Comparison of ENCODE assay signal across 1 cellular context in the genomic region with DNA sequence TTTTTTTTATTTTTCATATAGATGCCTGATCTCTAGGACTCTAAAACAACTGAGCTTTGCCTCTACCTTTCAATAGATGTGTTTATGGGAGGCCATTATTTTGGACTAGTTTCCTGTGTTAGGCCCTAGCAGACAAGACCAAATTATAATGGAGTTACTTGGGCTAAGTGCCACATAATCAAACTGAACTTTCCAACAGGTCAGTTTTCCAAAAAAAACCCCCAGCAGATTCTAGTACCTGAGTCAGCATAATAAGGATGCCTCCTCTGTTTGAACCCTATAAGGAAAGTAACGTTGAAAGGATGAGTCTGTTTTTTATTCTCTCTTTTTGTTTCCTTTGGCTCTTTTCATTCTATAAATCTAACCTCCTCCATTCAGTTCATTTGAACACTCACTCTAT.
A peak's percentile ranks its signal among the peaks of the same experiment; 100 is the strongest.
TF ChIP-seq lines count a peak whose summit lies in the region.

No MANE protein-coding gene starts in this region.

TF ChIP-seq in K562, 482 proteins besides CTCF, POLR2A, EP300 and RAD21 (continued from another document):
- TF ChIP-seq, protein P1, sequence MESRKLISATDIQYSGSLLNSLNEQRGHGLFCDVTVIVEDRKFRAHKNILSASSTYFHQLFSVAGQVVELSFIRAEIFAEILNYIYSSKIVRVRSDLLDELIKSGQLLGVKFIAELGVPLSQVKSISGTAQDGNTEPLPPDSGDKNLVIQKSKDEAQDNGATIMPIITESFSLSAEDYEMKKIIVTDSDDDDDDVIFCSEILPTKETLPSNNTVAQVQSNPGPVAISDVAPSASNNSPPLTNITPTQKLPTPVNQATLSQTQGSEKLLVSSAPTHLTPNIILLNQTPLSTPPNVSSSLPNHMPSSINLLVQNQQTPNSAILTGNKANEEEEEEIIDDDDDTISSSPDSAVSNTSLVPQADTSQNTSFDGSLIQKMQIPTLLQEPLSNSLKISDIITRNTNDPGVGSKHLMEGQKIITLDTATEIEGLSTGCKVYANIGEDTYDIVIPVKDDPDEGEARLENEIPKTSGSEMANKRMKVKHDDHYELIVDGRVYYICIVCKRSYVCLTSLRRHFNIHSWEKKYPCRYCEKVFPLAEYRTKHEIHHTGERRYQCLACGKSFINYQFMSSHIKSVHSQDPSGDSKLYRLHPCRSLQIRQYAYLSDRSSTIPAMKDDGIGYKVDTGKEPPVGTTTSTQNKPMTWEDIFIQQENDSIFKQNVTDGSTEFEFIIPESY (CRISPR knock-in tag; IDR thresholded peaks at IDR 0.05), result no peak
- TF ChIP-seq ZNF561 (CRISPR knock-in tag; conservative IDR thresholded peaks at IDR 0.05) (no peak), ZNF124 (CRISPR knock-in tag; IDR thresholded peaks at IDR 0.05) (no peak), CHCHD3 (CRISPR knock-in tag; IDR thresholded peaks at IDR 0.05) (no peak), MCM3 (IDR thresholded peaks at IDR 0.05) (no peak), MAFK (IDR thresholded peaks at IDR 0.05; ENCODE audit: low read length) (peak; percentile 75), MAFF (IDR thresholded peaks at IDR 0.05; ENCODE audit: low read length) (peak; percentile 70), ZNF316 (IDR thresholded peaks at IDR 0.05) (peak; percentile 84), MEF2D (tag; conservative IDR thresholded peaks at IDR 0.05; ENCODE audit: low read depth) (no peak), POLR3A (IDR thresholded peaks at IDR 0.05; ENCODE audit: borderline replicate concordance, extremely low read depth, insufficient read depth, insufficient read length) (no peak), ZNF121 (CRISPR knock-in tag; conservative IDR thresholded peaks at IDR 0.05) (no peak), ZBTB8A (IDR thresholded peaks at IDR 0.05; ENCODE audit: partially characterized antibody) (no peak), RFX5 (IDR thresholded peaks at IDR 0.05; ENCODE audit: low read depth, low read length) (no peak), HDAC3 (IDR thresholded peaks at IDR 0.05; ENCODE audit: borderline replicate concordance, partially characterized antibody) (no peak), POLR2B (IDR thresholded peaks at IDR 0.05; ENCODE audit: low read depth, partially characterized antibody) (no peak), ILK (tag; IDR thresholded peaks at IDR 0.05; ENCODE audit: borderline replicate concordance, low read depth) (0 out of 2 replicates have a peak, but pooled peaks have one; percentile 8), L3MBTL2 (IDR thresholded peaks at IDR 0.05) (no peak), ERF (CRISPR knock-in tag; IDR thresholded peaks at IDR 0.05) (no peak), ZNF143 (CRISPR knock-in tag; IDR thresholded peaks at IDR 0.05) (no peak), C11orf30 (IDR thresholded peaks at IDR 0.05; ENCODE audit: low read depth) (peak; percentile 64; the same call in 1 of the 2 replicates), ZNF79 (CRISPR knock-in tag; IDR thresholded peaks at IDR 0.05; ENCODE audit: low read depth) (no peak), KDM5B (IDR thresholded peaks at IDR 0.05; ENCODE audit: insufficient replicate concordance, low read depth, low read length) (no peak), MAFG (tag; conservative IDR thresholded peaks at IDR 0.05) (peak; percentile 65)
- TF ChIP-seq, protein P2, sequence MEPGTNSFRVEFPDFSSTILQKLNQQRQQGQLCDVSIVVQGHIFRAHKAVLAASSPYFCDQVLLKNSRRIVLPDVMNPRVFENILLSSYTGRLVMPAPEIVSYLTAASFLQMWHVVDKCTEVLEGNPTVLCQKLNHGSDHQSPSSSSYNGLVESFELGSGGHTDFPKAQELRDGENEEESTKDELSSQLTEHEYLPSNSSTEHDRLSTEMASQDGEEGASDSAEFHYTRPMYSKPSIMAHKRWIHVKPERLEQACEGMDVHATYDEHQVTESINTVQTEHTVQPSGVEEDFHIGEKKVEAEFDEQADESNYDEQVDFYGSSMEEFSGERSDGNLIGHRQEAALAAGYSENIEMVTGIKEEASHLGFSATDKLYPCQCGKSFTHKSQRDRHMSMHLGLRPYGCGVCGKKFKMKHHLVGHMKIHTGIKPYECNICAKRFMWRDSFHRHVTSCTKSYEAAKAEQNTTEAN (CRISPR knock-in tag; IDR thresholded peaks at IDR 0.05), result no peak
- TF ChIP-seq, protein P3, sequence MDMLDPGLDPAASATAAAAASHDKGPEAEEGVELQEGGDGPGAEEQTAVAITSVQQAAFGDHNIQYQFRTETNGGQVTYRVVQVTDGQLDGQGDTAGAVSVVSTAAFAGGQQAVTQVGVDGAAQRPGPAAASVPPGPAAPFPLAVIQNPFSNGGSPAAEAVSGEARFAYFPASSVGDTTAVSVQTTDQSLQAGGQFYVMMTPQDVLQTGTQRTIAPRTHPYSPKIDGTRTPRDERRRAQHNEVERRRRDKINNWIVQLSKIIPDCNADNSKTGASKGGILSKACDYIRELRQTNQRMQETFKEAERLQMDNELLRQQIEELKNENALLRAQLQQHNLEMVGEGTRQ (CRISPR knock-in tag; IDR thresholded peaks at IDR 0.05), result no peak
- TF ChIP-seq, protein P4, sequence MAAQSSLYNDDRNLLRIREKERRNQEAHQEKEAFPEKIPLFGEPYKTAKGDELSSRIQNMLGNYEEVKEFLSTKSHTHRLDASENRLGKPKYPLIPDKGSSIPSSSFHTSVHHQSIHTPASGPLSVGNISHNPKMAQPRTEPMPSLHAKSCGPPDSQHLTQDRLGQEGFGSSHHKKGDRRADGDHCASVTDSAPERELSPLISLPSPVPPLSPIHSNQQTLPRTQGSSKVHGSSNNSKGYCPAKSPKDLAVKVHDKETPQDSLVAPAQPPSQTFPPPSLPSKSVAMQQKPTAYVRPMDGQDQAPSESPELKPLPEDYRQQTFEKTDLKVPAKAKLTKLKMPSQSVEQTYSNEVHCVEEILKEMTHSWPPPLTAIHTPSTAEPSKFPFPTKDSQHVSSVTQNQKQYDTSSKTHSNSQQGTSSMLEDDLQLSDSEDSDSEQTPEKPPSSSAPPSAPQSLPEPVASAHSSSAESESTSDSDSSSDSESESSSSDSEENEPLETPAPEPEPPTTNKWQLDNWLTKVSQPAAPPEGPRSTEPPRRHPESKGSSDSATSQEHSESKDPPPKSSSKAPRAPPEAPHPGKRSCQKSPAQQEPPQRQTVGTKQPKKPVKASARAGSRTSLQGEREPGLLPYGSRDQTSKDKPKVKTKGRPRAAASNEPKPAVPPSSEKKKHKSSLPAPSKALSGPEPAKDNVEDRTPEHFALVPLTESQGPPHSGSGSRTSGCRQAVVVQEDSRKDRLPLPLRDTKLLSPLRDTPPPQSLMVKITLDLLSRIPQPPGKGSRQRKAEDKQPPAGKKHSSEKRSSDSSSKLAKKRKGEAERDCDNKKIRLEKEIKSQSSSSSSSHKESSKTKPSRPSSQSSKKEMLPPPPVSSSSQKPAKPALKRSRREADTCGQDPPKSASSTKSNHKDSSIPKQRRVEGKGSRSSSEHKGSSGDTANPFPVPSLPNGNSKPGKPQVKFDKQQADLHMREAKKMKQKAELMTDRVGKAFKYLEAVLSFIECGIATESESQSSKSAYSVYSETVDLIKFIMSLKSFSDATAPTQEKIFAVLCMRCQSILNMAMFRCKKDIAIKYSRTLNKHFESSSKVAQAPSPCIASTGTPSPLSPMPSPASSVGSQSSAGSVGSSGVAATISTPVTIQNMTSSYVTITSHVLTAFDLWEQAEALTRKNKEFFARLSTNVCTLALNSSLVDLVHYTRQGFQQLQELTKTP (IDR thresholded peaks at IDR 0.05; ENCODE audit: low read depth in 1 of 2, partially characterized antibody in 2 of 2), result no peak
